1 cellular context compared by ENCODE assay signal in the genomic region with DNA sequence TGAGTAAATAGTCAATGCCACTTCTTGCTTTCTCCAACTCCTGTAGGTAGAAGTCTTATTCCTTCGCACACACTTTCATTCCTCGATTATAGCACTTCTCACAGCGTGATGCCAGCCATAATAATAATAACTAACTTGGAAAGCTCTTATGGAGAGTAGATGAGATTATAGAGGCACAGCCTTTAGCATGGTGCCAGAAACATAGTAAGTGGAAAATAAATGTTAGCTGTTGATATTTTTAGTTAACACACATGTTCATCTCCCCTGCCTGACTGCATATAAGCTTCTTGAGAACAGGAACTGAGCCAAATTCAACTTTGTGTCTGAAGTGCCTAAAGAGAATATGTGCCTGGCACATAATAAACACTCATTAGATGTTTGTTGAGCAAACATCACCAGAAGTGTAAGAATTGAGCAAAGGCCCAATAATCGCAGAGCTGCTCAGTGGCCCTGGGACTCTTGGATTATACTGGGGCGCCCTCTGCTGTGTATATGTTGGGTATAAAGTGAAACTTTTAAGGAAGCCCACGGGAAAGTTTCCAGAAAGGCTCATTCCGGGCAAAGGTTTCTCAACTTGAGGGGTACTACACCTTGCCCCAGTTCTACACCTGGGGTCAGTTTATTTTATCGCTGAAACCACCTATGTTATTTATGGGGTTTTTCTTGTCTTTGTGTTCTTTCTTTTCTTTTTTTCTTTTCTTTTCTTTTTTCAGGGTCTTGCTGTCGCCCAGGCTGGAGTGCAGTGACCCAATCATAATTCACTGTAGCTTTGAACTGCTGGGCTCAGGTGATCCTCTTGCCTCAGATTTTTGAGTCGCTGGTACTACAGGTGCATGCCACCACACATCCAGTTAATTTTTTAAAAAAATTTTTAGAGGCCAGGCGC.
TF ChIP-seq lines count a peak whose summit lies in the region.

No MANE protein-coding gene starts in this region.

TF ChIP-seq in IMR-90, 13 proteins besides CTCF, POLR2A, EP300 and RAD21:
- TF ChIP-seq RFX5 (IDR thresholded peaks at IDR 0.05; ENCODE audit: low read depth, low read length) (no peak), BHLHE40 (IDR thresholded peaks at IDR 0.05; ENCODE audit: low read depth, low read length) (no peak), SMC3 (IDR thresholded peaks at IDR 0.05; ENCODE audit: low read depth, low read length) (peak; percentile 89), CEBPB (IDR thresholded peaks at IDR 0.05; ENCODE audit: low read depth, low read length) (no peak), NFE2L2 (IDR thresholded peaks at IDR 0.05; ENCODE audit: low read depth, low read length) (no peak), MXI1 (IDR thresholded peaks at IDR 0.05; ENCODE audit: borderline replicate concordance, low read depth, low read length) (no peak)
- TF ChIP-seq, protein P1, sequence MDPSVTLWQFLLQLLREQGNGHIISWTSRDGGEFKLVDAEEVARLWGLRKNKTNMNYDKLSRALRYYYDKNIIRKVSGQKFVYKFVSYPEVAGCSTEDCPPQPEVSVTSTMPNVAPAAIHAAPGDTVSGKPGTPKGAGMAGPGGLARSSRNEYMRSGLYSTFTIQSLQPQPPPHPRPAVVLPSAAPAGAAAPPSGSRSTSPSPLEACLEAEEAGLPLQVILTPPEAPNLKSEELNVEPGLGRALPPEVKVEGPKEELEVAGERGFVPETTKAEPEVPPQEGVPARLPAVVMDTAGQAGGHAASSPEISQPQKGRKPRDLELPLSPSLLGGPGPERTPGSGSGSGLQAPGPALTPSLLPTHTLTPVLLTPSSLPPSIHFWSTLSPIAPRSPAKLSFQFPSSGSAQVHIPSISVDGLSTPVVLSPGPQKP (IDR thresholded peaks at IDR 0.05; ENCODE audit: borderline replicate concordance, low read depth, low read length): no peak
TF ChIP-seq in IMR-90: peak in this region for 1.
